ENCODE assay signal across 1 cellular context in the genomic region with DNA sequence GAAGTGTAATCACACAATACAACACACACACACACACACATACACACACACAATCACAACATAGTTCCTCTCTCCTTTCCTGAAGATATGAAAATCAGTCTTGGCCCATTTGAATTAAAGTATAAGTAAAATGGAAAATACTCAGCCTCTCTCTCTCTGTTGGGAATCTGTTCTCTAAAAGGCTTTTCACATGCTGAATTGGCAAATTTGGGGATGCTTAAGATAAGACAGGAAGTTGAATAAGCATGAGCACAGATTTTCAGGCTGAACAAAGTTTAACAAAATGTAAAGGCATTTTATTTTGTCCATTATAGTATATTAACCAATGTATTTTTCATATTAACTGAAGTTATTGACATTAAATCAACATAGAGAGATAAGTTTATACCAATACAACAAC.
TF ChIP-seq lines count a peak whose summit lies in the region.

No MANE protein-coding gene starts in this region.

TF ChIP-seq in GM23338, 12 proteins besides CTCF, POLR2A, EP300 and RAD21 (continued from another document):
- no peak for TF ChIP-seq ZNF462 (CRISPR knock-in tag; IDR thresholded peaks at IDR 0.05)
- no peak for TF ChIP-seq CREB1 (CRISPR knock-in tag; IDR thresholded peaks at IDR 0.05; ENCODE audit: low read depth)
- no peak for TF ChIP-seq JUNB (IDR thresholded peaks at IDR 0.05; ENCODE audit: unreplicated experiment)
- TF ChIP-seq, protein P1, sequence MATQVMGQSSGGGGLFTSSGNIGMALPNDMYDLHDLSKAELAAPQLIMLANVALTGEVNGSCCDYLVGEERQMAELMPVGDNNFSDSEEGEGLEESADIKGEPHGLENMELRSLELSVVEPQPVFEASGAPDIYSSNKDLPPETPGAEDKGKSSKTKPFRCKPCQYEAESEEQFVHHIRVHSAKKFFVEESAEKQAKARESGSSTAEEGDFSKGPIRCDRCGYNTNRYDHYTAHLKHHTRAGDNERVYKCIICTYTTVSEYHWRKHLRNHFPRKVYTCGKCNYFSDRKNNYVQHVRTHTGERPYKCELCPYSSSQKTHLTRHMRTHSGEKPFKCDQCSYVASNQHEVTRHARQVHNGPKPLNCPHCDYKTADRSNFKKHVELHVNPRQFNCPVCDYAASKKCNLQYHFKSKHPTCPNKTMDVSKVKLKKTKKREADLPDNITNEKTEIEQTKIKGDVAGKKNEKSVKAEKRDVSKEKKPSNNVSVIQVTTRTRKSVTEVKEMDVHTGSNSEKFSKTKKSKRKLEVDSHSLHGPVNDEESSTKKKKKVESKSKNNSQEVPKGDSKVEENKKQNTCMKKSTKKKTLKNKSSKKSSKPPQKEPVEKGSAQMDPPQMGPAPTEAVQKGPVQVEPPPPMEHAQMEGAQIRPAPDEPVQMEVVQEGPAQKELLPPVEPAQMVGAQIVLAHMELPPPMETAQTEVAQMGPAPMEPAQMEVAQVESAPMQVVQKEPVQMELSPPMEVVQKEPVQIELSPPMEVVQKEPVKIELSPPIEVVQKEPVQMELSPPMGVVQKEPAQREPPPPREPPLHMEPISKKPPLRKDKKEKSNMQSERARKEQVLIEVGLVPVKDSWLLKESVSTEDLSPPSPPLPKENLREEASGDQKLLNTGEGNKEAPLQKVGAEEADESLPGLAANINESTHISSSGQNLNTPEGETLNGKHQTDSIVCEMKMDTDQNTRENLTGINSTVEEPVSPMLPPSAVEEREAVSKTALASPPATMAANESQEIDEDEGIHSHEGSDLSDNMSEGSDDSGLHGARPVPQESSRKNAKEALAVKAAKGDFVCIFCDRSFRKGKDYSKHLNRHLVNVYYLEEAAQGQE (IDR thresholded peaks at IDR 0.05; ENCODE audit: unreplicated experiment), result no peak
- no peak for TF ChIP-seq EZH2 (IDR thresholded peaks at IDR 0.05; ENCODE audit: low read depth, unreplicated experiment)
- TF ChIP-seq POLR2AphosphoS5 (IDR thresholded peaks at IDR 0.05; ENCODE audit: low read depth), result no peak
